ENCODE assay signal across 8 cellular contexts in the genomic region with DNA sequence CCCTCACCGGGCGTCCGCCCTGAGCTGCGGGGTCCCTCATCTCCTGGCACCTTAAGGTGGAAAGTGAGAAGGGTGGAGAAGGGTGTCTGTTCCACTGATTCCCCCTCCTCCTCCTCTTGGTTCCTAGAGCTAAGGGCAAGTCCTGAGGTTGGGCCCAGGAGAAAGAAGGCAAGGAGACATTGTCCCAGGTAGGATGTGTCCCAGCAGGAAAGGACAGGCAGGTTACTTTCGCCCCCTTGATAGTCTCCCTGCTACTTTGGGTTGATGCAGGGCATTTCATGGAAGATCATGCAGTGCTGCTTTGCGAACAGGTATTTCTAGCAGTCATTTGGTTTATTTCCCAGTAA. TPM values are rescaled to one million over a fixed set of nuclear protein-coding genes. Genes with fewer than 3 reads are reported as not detected.
DNase-seq lines count a peak whose midpoint lies in the region; ATAC-seq, FAIRE-seq and TF ChIP-seq lines count a peak whose summit lies in the region.

No MANE protein-coding gene starts in this region.

- no peaks in the 10 kb centered on the region for H3K9me3 Mint-ChIP-seq in activated CD8-positive, alpha-beta T cell treated with anti-CD3 and anti-CD28 coated beads, Interleukin-2, amount 10 ng/mL, durations not matched to agents 7 days and 5 days (ENCODE audit: insufficient read depth)

- no peaks in the 10 kb centered on the region for H3K9me3 ChIP-seq in A549
- no peaks in the 10 kb centered on the region for H3K9me3 ChIP-seq in HUES64 (ENCODE audit: insufficient read depth, low read depth, low read length)
- H3K9me3 ChIP-seq in endocrine pancreas (ENCODE audit: control insufficient read depth, low read length) = no peaks in the 10 kb centered on the region
- H3K9me3 ChIP-seq in mucosa of stomach (ENCODE audit: control insufficient read depth, low read length) = no peaks in the 10 kb centered on the region

- TF ChIP-seq EP300 in A549 (IDR thresholded peaks at IDR 0.05) = no peak

- H3K27me3 ChIP-seq in HUES64 (ENCODE audit: insufficient read depth, low read length) (peaks cover 27% of the 10 kb centered on the region), endocrine pancreas (ENCODE audit: control insufficient read depth, insufficient read depth, low read length) (no peaks in the 10 kb centered on the region), mucosa of stomach (ENCODE audit: control insufficient read depth, insufficient read depth, low read length) (no peaks in the 10 kb centered on the region)

- no peak overlapping the region for H3K4me3 Mint-ChIP-seq in activated CD8-positive, alpha-beta T cell treated with anti-CD3 and anti-CD28 coated beads, Interleukin-2, amount 10 ng/mL, durations not matched to agents 7 days and 5 days

- peaks cover 13% of the 10 kb centered on the region; the same call in 1 of the 3 replicates for H3K4me1 ChIP-seq in A549
- peaks cover 45% of the 10 kb centered on the region for H3K4me1 ChIP-seq in HUES64 (ENCODE audit: insufficient read depth, low read length)
- H3K4me1 ChIP-seq in endocrine pancreas (ENCODE audit: control insufficient read depth, insufficient read depth, low read length) = peaks cover 8% of the 10 kb centered on the region
- peaks cover 16% of the 10 kb centered on the region for H3K4me1 ChIP-seq in mucosa of stomach (ENCODE audit: control insufficient read depth, insufficient read depth, low read length)

- H3K4me2 ChIP-seq in A549 = peak overlapping the region; percentile 83

- no peak overlapping the region for H3K27ac Mint-ChIP-seq in activated CD8-positive, alpha-beta T cell treated with anti-CD3 and anti-CD28 coated beads, Interleukin-2, amount 10 ng/mL, durations not matched to agents 7 days and 5 days

- H3K9ac ChIP-seq in HUES64 (ENCODE audit: low read depth, low read length) = peak overlapping the region; percentile 71
- H3K9ac ChIP-seq in endocrine pancreas (ENCODE audit: control insufficient read depth, insufficient read depth, low read length) = peak overlapping the region; percentile 95
- peak overlapping the region; percentile 100 for H3K9ac ChIP-seq in mucosa of stomach (ENCODE audit: low read length)

- no peaks in the 10 kb centered on the region for H3K36me3 Mint-ChIP-seq in activated CD8-positive, alpha-beta T cell treated with anti-CD3 and anti-CD28 coated beads, Interleukin-2, amount 10 ng/mL, durations not matched to agents 7 days and 5 days (ENCODE audit: low read depth)

- no peaks in the 10 kb centered on the region for H3K36me3 ChIP-seq in HUES64 (ENCODE audit: insufficient read depth, low read length)
- no peaks in the 10 kb centered on the region for H3K36me3 ChIP-seq in endocrine pancreas (ENCODE audit: control insufficient read depth, insufficient read depth, low read length)
- no peaks in the 10 kb centered on the region for H3K36me3 ChIP-seq in mucosa of stomach (ENCODE audit: control insufficient read depth, insufficient read depth, low read length)

- TF ChIP-seq CTCF in A549 (IDR thresholded peaks at IDR 0.05) = no peak

- H3K27me3 Mint-ChIP-seq in activated CD8-positive, alpha-beta T cell treated with anti-CD3 and anti-CD28 coated beads, Interleukin-2, amount 10 ng/mL, durations not matched to agents 7 days and 5 days (ENCODE audit: low read depth) = peaks cover 27% of the 10 kb centered on the region

- H3K4me3 ChIP-seq in A549 (peak overlapping the region; percentile 74), HUES64 (ENCODE audit: low read length) (peak overlapping the region; percentile 79), endocrine pancreas (ENCODE audit: control insufficient read depth, insufficient read depth, low read length) (peak overlapping the region; percentile 82), mucosa of stomach (ENCODE audit: low read length) (peak overlapping the region; percentile 62)

- H3K4me1 Mint-ChIP-seq in activated CD8-positive, alpha-beta T cell treated with anti-CD3 and anti-CD28 coated beads, Interleukin-2, amount 10 ng/mL, durations not matched to agents 7 days and 5 days (ENCODE audit: low read depth) = peaks cover 6% of the 10 kb centered on the region

- CTCF ChIA-PET in A549 (lab: Yijun Ruan, JAX) = interaction anchor here (0.7 to 3.3 kb wide), 23 partner anchors 8 to 216 kb away, joined by 3 to 38 read pairs (median 8); partner anchors contain the start of genes CFAP69 and STEAP1
- CTCF ChIA-PET in activated CD8-positive, alpha-beta T cell treated with anti-CD3 and anti-CD28 coated beads, Interleukin-2, amount 10 ng/mL, durations not matched to agents 7 days and 5 days (lab: Charles Lee) = interaction anchor here (0.8 to 1.7 kb wide), 5 partner anchors 11 to 58 kb away, joined by 3 to 6 read pairs (median 4); partner anchors contain the start of gene STEAP1

- H3K27ac ChIP-seq in A549 (peak overlapping the region; percentile 95 to 97), HUES64 (ENCODE audit: low read depth, low read length) (no peak overlapping the region; the same call in 1 of the 2 replicates)

- DNase-seq in A549 (ENCODE audit: low read depth in 1 of 2, low spot score in 1 of 2) (peak; percentile 25 to 31), GOT3 (lab: John Stamatoyannopoulos, UW) (no peak), H4 (ENCODE audit: low spot score) (no peak)
- DNase-seq in activated CD8-positive, alpha-beta T cell treated with anti-CD3 and anti-CD28 coated beads, Interleukin-2, amount 10 ng/mL, durations not matched to agents 7 days and 5 days = no peak
- DNase-seq in activated T-cell treated with anti-CD3 and anti-CD28 coated beads, Interleukin-2, amount 50 U/mL, for 48 hours = no peak

- FAIRE-seq in A549 (lab: Jason Lieb, UNC) = peak; percentile 13

- POLR2A ChIA-PET in A549 (lab: Yijun Ruan, JAX) = interaction anchor here (0.5 to 2.0 kb wide), 9 partner anchors 21 to 266 kb away, joined by 3 to 20 read pairs (median 4); partner anchors contain the start of gene STEAP1
- POLR2A ChIA-PET in activated CD8-positive, alpha-beta T cell treated with anti-CD3 and anti-CD28 coated beads, Interleukin-2, amount 10 ng/mL, durations not matched to agents 7 days and 5 days (lab: Charles Lee) = no interaction called here

- TF ChIP-seq RAD21 in A549 (conservative IDR thresholded peaks at IDR 0.05 in 1 of 2, IDR thresholded peaks at IDR 0.05 in 1 of 2) = no peak

- no peak for TF ChIP-seq POLR2A in A549 (IDR thresholded peaks at IDR 0.05; ENCODE audit: low read length)

- peak in 1 of 2 experiments; percentile 61; a peak in 4 of 6 replicates for ATAC-seq in A549
- no peak for ATAC-seq in activated CD8-positive, alpha-beta T cell treated with anti-CD3 and anti-CD28 coated beads, Interleukin-2, amount 10 ng/mL, durations not matched to agents 7 days and 5 days

- WGBS in A549 (ENCODE audit: missing lambda C conversion rate) = 8% methylated on average over 6 of the region's 6 CpGs
- 2% methylated on average over 6 of the region's 6 CpGs for WGBS in HUES64

TF ChIP-seq in A549, 52 proteins besides CTCF, POLR2A, EP300 and RAD21:
- TF ChIP-seq KDM1A (IDR thresholded peaks at IDR 0.05; ENCODE audit: low read depth) = no peak

RNA-seq across cellular contexts. Expression of gene STEAP2, which starts 0.6 kb away (rescaled TPM):
- polyA plus RNA-seq in A549 (2011; rRNA removed) = 49.2 and 51.9 TPM in 2 replicates
- polyA plus RNA-seq in A549 (2012; cell fraction: cytosol; rRNA removed) = 2.6 and 3.0 TPM in 2 replicates
- 3.4 and 4.9 TPM in 2 replicates for polyA plus RNA-seq in A549 (2012; cell fraction: nucleus; rRNA removed)
- polyA plus RNA-seq in A549 (2017; fragmentation: RNase III; extraction: RNeasy Plus Mini Kit Qiagen cat#74134 plus additional on column Dnase treatment) = 5.1 to 6.4 TPM (median 6.0 TPM) in 3 replicates
- 23.6 and 23.8 TPM in 2 replicates for polyA minus RNA-seq in A549 (2011; rRNA and poly(A)+ RNA removed)
- 3.8 TPM for polyA plus RNA-seq in HUES64 (2013, experiment 1 of 2)
- 4.6 TPM for polyA plus RNA-seq in HUES64 (2013, experiment 2 of 2)
- not detected for total RNA-seq in activated CD8-positive, alpha-beta T cell treated with anti-CD3 and anti-CD28 coated beads, Interleukin-2, amount 10 ng/mL, durations not matched to agents 7 days and 5 days
- total RNA-seq in H4 (2014; rRNA removed; shearing (Covaris generic)) = 5.8 and 9.0 TPM in 2 replicates

RNA-seq across cellular contexts. Expression of gene CFAP69, which starts 32.9 kb away (rescaled TPM):
- polyA plus RNA-seq in A549 (2011; rRNA removed) = 5.2 and 6.1 TPM in 2 replicates
- polyA plus RNA-seq in A549 (2012; cell fraction: cytosol; rRNA removed) = 0.89 and 0.92 TPM in 2 replicates
- 1.8 TPM in 2 replicates for polyA plus RNA-seq in A549 (2012; cell fraction: nucleus; rRNA removed)
- polyA plus RNA-seq in A549 (2017; fragmentation: RNase III; extraction: RNeasy Plus Mini Kit Qiagen cat#74134 plus additional on column Dnase treatment) = 1.6 to 1.9 TPM (median 1.6 TPM) in 3 replicates
- polyA minus RNA-seq in A549 (2011; rRNA and poly(A)+ RNA removed) = 2.2 and 5.1 TPM in 2 replicates
- polyA plus RNA-seq in HUES64 (2013, experiment 1 of 2) = 2.4 TPM
- polyA plus RNA-seq in HUES64 (2013, experiment 2 of 2) = 1.3 TPM
- total RNA-seq in activated CD8-positive, alpha-beta T cell treated with anti-CD3 and anti-CD28 coated beads, Interleukin-2, amount 10 ng/mL, durations not matched to agents 7 days and 5 days = under 1 TPM in 1 of 2 experiments, not detected in 1; 0.65 TPM
- total RNA-seq in H4 (2014; rRNA removed; shearing (Covaris generic)) = 1.3 and 1.8 TPM in 2 replicates

RNA-seq across cellular contexts. Expression of gene STEAP1, which starts 57.9 kb away (rescaled TPM):
- polyA plus RNA-seq in A549 (2011; rRNA removed) (76.2 and 81.3 TPM in 2 replicates), A549 (2017; fragmentation: RNase III; extraction: RNeasy Plus Mini Kit Qiagen cat#74134 plus additional on column Dnase treatment) (15.7 to 21.0 TPM (median 20.3 TPM) in 3 replicates)
- polyA plus RNA-seq in A549 (2012; cell fraction: cytosol; rRNA removed) = 7.8 and 10.3 TPM in 2 replicates
- 3.8 and 5.7 TPM in 2 replicates for polyA plus RNA-seq in A549 (2012; cell fraction: nucleus; rRNA removed)
- polyA minus RNA-seq in A549 (2011; rRNA and poly(A)+ RNA removed) = 8.3 and 9.6 TPM in 2 replicates
- polyA plus RNA-seq in HUES64 (2013, experiment 1 of 2) = 6.9 TPM
- 5.3 TPM for polyA plus RNA-seq in HUES64 (2013, experiment 2 of 2)
- total RNA-seq in activated CD8-positive, alpha-beta T cell treated with anti-CD3 and anti-CD28 coated beads, Interleukin-2, amount 10 ng/mL, durations not matched to agents 7 days and 5 days = not detected
- total RNA-seq in H4 (2014; rRNA removed; shearing (Covaris generic)) = 14.6 and 31.3 TPM in 2 replicates

Comparison
In these comparisons a context has a peak if more than half of its experiments do, and no peak if none do; other contexts are left out.
1. DNase-seq: peak in A549 (2 of 2); none in activated CD8-positive, alpha-beta T cell treated with anti-CD3 and anti-CD28 coated beads, Interleukin-2, amount 10 ng/mL, durations not matched to agents 7 days and 5 days (single experiment), activated T-cell treated with anti-CD3 and anti-CD28 coated beads, Interleukin-2, amount 50 U/mL, for 48 hours (0 of 2), GOT3 (single experiment) and H4 (single experiment).
2. RNA of gene STEAP1, which starts 57.9 kb away (total RNA-seq): 14.6 to 31.3 TPM in H4; not detected in activated CD8-positive, alpha-beta T cell treated with anti-CD3 and anti-CD28 coated beads, Interleukin-2, amount 10 ng/mL, durations not matched to agents 7 days and 5 days; every median in the first group is over 10 times any median in the second.
3. Peak in every context shown above with its lines, with median percentiles within 50 percentile points of each other: H3K4me3 ChIP-seq and H3K9ac ChIP-seq.